ENCODE assay signal across 8 cellular contexts in genomic region chr11:44564198-44564597, GRCh38. TPM values are rescaled to one million over a fixed set of nuclear protein-coding genes. Genes with fewer than 3 reads are reported as not detected.
A peak's percentile ranks its signal among the peaks of the same experiment; 100 is the strongest.
DNase-seq lines count a peak whose midpoint lies in the region; ATAC-seq, FAIRE-seq and TF ChIP-seq lines count a peak whose summit lies in the region.

No MANE protein-coding gene starts in this region.

- H3K9me1 ChIP-seq in endothelial cell of umbilical vein (replicated peaks; ENCODE audit: control insufficient read depth, extremely low read depth, insufficient read depth, low read length) = no peaks in the 10 kb centered on the region

- peaks cover 40% of the 10 kb centered on the region for H3K4me1 Mint-ChIP-seq in GM23338

- dilution Hi-C loops in endothelial cell of umbilical vein (cut with MboI; ENCODE audit: extremely low pct_ligation_motif_present, low sequenced_read_pairs) = no loop called here

- H3K79me2 ChIP-seq in GM23338 (replicated peaks; ENCODE audit: insufficient read depth) (no peaks in the 10 kb centered on the region), endothelial cell of umbilical vein (ENCODE audit: control insufficient read depth, insufficient read depth, low read length) (no peaks in the 10 kb centered on the region)

- no peak for TF ChIP-seq CTCF in GM23338 (conservative IDR thresholded peaks at IDR 0.05; ENCODE audit: low read depth in 2 of 2)
- no peak for TF ChIP-seq CTCF in endothelial cell of umbilical vein (IDR thresholded peaks at IDR 0.05; ENCODE audit: extremely low read depth in 1 of 2, insufficient read depth in 1 of 2, low read depth in 1 of 2, low read length in 2 of 2)
- no peak for TF ChIP-seq CTCF in sigmoid colon (IDR thresholded peaks at IDR 0.05)

- H2AFZ ChIP-seq in GM23338 = no peak overlapping the region
- H2AFZ ChIP-seq in endothelial cell of umbilical vein (ENCODE audit: low read depth, low read length) = peak overlapping the region; percentile 93

- H3K27ac ChIP-seq in GM23338 (ENCODE audit: low read depth) = no peak overlapping the region
- peak overlapping the region; percentile 94 for H3K27ac ChIP-seq in endothelial cell of umbilical vein (ENCODE audit: insufficient read depth, low read depth, low read length)
- H3K27ac ChIP-seq in sigmoid colon = peak overlapping the region; percentile 93 to 98 (median 96)

- FAIRE-seq in endothelial cell of umbilical vein (lab: Jason Lieb, UNC) = no peak

- H3K4me3 ChIP-seq in GM23338 (no peak overlapping the region; the same call in 1 of the 2 replicates), endothelial cell of umbilical vein (replicated peaks in 1 of 3; ENCODE audit: insufficient read depth in 1 of 3, low read depth in 1 of 3, low read length in 3 of 3) (no peak overlapping the region), sigmoid colon (peak overlapping the region in 3 of 4 donors; percentile 53 to 59 (median 56))

- TF ChIP-seq EP300 in sigmoid colon (IDR thresholded peaks at IDR 0.05) = no peak

- no TSS peak for BruUV-seq in endothelial cell of umbilical vein (replicated peaks; lab: Mats Ljungman, UMichigan)

- no peaks in the 10 kb centered on the region for H3K36me3 Mint-ChIP-seq in GM23338 (ENCODE audit: low read depth)

- no peak for TF ChIP-seq POLR2A in endothelial cell of umbilical vein (IDR thresholded peaks at IDR 0.05; ENCODE audit: low read depth, low read length)
- TF ChIP-seq POLR2A in sigmoid colon (IDR thresholded peaks at IDR 0.05) = no peak

- H3K27me3 ChIP-seq in GM23338 (ENCODE audit: insufficient read depth) (peaks cover 22% of the 10 kb centered on the region), endothelial cell of umbilical vein (ENCODE audit: control insufficient read depth in 2 of 2, insufficient read depth in 2 of 2, low read length in 2 of 2) (no peaks in the 10 kb centered on the region), sigmoid colon (no peaks in the 10 kb centered on the region)

- POLR2A ChIA-PET in endothelial cell of umbilical vein (lab: Charles Lee) = interaction anchor here (1.4 kb wide), 1 partner anchor 46 kb away, joined by 3 read pairs; no protein-coding TSS in a partner anchor

- H3K36me3 ChIP-seq in GM23338 (ENCODE audit: insufficient read depth) (no peaks in the 10 kb centered on the region), endothelial cell of umbilical vein (ENCODE audit: control insufficient read depth in 2 of 2, extremely low read depth in 1 of 2, insufficient read depth in 2 of 2, low read length in 2 of 2) (no peaks in the 10 kb centered on the region), sigmoid colon (no peaks in the 10 kb centered on the region)

- no peak overlapping the region for H3K27ac Mint-ChIP-seq in GM23338

- no peak overlapping the region for H3K4me3 Mint-ChIP-seq in GM23338

- peaks cover 22% of the 10 kb centered on the region for H3K27me3 Mint-ChIP-seq in GM23338 (ENCODE audit: insufficient read depth, low read depth, poor library complexity)

- intact Hi-C loops in endothelial cell of umbilical vein (cut with micrococcal nuclease) (loop anchor here (2.0 kb wide), 1 partner anchor 53 kb away; no protein-coding TSS in a partner anchor), sigmoid colon (cut with DNase I) (loop anchor here (1.0 to 10.0 kb wide), 3 partner anchors 28 to 511 kb away; no protein-coding TSS in a partner anchor)

- H3F3A ChIP-seq in GM23338 (replicated peaks; ENCODE audit: low read depth) = no peaks in the 10 kb centered on the region

- ATAC-seq in GM23338 = no peak

- 0 out of 2 replicates have a peak, but pooled peaks cover 4% of the 10 kb centered on the region for H4K20me1 ChIP-seq in GM23338 (replicated peaks; ENCODE audit: insufficient read depth)
- no peaks in the 10 kb centered on the region for H4K20me1 ChIP-seq in endothelial cell of umbilical vein (replicated peaks; ENCODE audit: control insufficient read depth, extremely low read depth, insufficient read depth, low read length)

- H3K9me3 Mint-ChIP-seq in GM23338 = no peaks in the 10 kb centered on the region

- DNase-seq in GM23338 (ENCODE audit: low spot score) (no peak), NCI-H774 (lab: John Stamatoyannopoulos, UW) (peak; percentile 61), endothelial cell of umbilical vein (ENCODE audit: low read depth, low spot score) (no peak), sigmoid colon (no peak), C1 segment of cervical spinal cord (lab: John Stamatoyannopoulos, UW) (no peak), pons (ENCODE audit: low spot score) (no peak), SHP77 (lab: John Stamatoyannopoulos, UW) (no peak), dedifferentiated amniotic fluid mesenchymal stem cell (ENCODE audit: extremely low spot score) (no peak)

- H3K4me1 ChIP-seq in GM23338 (ENCODE audit: insufficient read depth) (peaks cover 28% of the 10 kb centered on the region), endothelial cell of umbilical vein (ENCODE audit: control insufficient read depth, extremely low read depth, insufficient read depth, low read length) (peaks cover 29% of the 10 kb centered on the region), sigmoid colon (peaks cover 0 to 52% (median 48%) of the 10 kb centered on the region in 4 donors)

- WGBS in sigmoid colon, 2 donors = 18 to 60% methylated on average over 8 of the region's 8 CpGs

- H3K9me2 ChIP-seq in GM23338 (ENCODE audit: insufficient read depth) = no peaks in the 10 kb centered on the region

- CTCF ChIA-PET in endothelial cell of umbilical vein (lab: Charles Lee) = interaction anchor here (1.4 to 15.9 kb wide), 5 partner anchors 8 to 469 kb away, joined by 4 to 860 read pairs (median 13); partner anchors contain the start of gene EXT2

- H3K9me3 ChIP-seq in endothelial cell of umbilical vein (replicated peaks; ENCODE audit: control insufficient read depth, insufficient read depth, low read length) = no peaks in the 10 kb centered on the region
- no peaks in the 10 kb centered on the region for H3K9me3 ChIP-seq in sigmoid colon

- peak overlapping the region; percentile 85 for H3K9ac ChIP-seq in endothelial cell of umbilical vein (replicated peaks; ENCODE audit: extremely low read depth, insufficient read depth, low read length)

- H3K4me2 ChIP-seq in GM23338 = peak overlapping the region; percentile 96
- no peak overlapping the region for H3K4me2 ChIP-seq in endothelial cell of umbilical vein (ENCODE audit: insufficient read depth, low read length)

TF ChIP-seq in GM23338, 12 proteins besides CTCF, POLR2A, EP300 and RAD21 (continues in another document):
- TF ChIP-seq ETS1 (IDR thresholded peaks at IDR 0.05) = no peak

TF ChIP-seq in endothelial cell of umbilical vein, 7 proteins besides CTCF, POLR2A, EP300 and RAD21:
- no peak for TF ChIP-seq MYC (IDR thresholded peaks at IDR 0.05; ENCODE audit: low read depth, low read length)
- no peak for TF ChIP-seq POLR2AphosphoS5 (IDR thresholded peaks at IDR 0.05; ENCODE audit: insufficient read depth, low read depth, low read length)
- no peak for TF ChIP-seq JUN (IDR thresholded peaks at IDR 0.05; ENCODE audit: borderline replicate concordance, insufficient read depth, insufficient read length, low read depth)
- TF ChIP-seq FOS (IDR thresholded peaks at IDR 0.05; ENCODE audit: borderline replicate concordance, insufficient read depth, low read length) = no peak
- TF ChIP-seq MAX (IDR thresholded peaks at IDR 0.05; ENCODE audit: insufficient read depth, insufficient read length) = no peak
- TF ChIP-seq EZH2 (IDR thresholded peaks at IDR 0.05; ENCODE audit: borderline replicate concordance, low read depth, low read length, severe bottlenecking) = no peak
- TF ChIP-seq GATA2 (IDR thresholded peaks at IDR 0.05; ENCODE audit: insufficient read depth, insufficient read length, low read depth, low read length) = no peak
TF ChIP-seq in endothelial cell of umbilical vein: peak in this region for 0.

RNA-seq across cellular contexts. Expression of gene CD82, which starts 1.3 kb away (rescaled TPM):
- 4.9 and 9.6 TPM in 2 replicates for total RNA-seq in GM23338 (2014; rRNA removed; shearing (Covaris generic))
- 4.4 and 5.5 TPM in 2 replicates for polyA plus RNA-seq in GM23338 (2016; fragmentation: Nextera tagmentation; extraction: Ambion mirVana)
- total RNA-seq in endothelial cell of umbilical vein = 24.9 and 25.2 TPM in 2 replicates
- 14.9 and 17.9 TPM in 2 replicates for polyA plus RNA-seq in endothelial cell of umbilical vein
- 21.1 and 23.3 TPM in 2 replicates for polyA plus RNA-seq in endothelial cell of umbilical vein (2011; cell fraction: cytosol; rRNA removed)
- polyA plus RNA-seq in endothelial cell of umbilical vein (2011; cell fraction: nucleus; rRNA removed) = 6.7 and 8.7 TPM in 2 replicates
- 18.3 and 18.6 TPM in 2 replicates for polyA plus RNA-seq in endothelial cell of umbilical vein (2012)
- polyA minus RNA-seq in endothelial cell of umbilical vein = 19.7 and 20.5 TPM in 2 replicates
- polyA minus RNA-seq in endothelial cell of umbilical vein (2011; cell fraction: cytosol; rRNA and poly(A)+ RNA removed) = 9.4 TPM
- 3.1 and 4.8 TPM in 2 replicates for polyA minus RNA-seq in endothelial cell of umbilical vein (2011; cell fraction: nucleus; rRNA and poly(A)+ RNA removed)
- 10 to 100 TPM in 3 of 4 donors, 1 to 10 TPM in 1; 8.7 to 23.3 (median 16.8) TPM for total RNA-seq in sigmoid colon
- polyA plus RNA-seq in sigmoid colon = 10 to 100 TPM in 1 of 3 donors, 1 to 10 TPM in 2; 4.2 to 67.4 (median 6.0) TPM

Comparison
In these comparisons a context has a peak if more than half of its experiments do, and no peak if none do; other contexts are left out.
1. H3K4me3 ChIP-seq: peak in sigmoid colon (3 of 4); none in GM23338 (single experiment) and endothelial cell of umbilical vein (0 of 3).